25 cellular contexts compared by ENCODE assay signal in genomic region chr15:81280696-81281095, GRCh38. TPM values are rescaled to one million over a fixed set of nuclear protein-coding genes. Genes with fewer than 3 reads are reported as not detected.
DNase-seq lines count a peak whose midpoint lies in the region; ATAC-seq and TF ChIP-seq lines count a peak whose summit lies in the region.
"Had no signal": no experiment of that assay in that cellular context is flagged by ENCODE, and none has a peak within 500 bp of the region (broad histone marks: within the 10 kb centered on the region; RNA-seq: fewer than 3 reads in every experiment).

No MANE protein-coding gene starts in this region.

- peaks cover 4 to 5% of the 10 kb centered on the region in 2 experiments for H3K9me3 ChIP-seq in CD4-positive, CD25-positive, alpha-beta regulatory T cell (ENCODE audit: control insufficient read depth in 2 of 2, low read length in 2 of 2)
- H3K9me3 ChIP-seq in HEK293 (ENCODE audit: control insufficient read depth, insufficient read depth, low read depth, low read length) = no peaks in the 10 kb centered on the region; the same call in 1 of the 2 replicates
- H3K9me3 ChIP-seq in naive thymus-derived CD4-positive, alpha-beta T cell (ENCODE audit: control insufficient read depth in 2 of 3, low read length in 3 of 3) = no peaks in the 10 kb centered on the region
- H3K9me3 ChIP-seq: lower lobe of right lung, testis had no signal

- H3K4me3 Mint-ChIP-seq in CD4-positive, CD25-positive, alpha-beta regulatory T cell = no peak overlapping the region
- peak overlapping the region in 8 of 10 donors; percentile 31 to 68 (median 52) for H3K4me3 Mint-ChIP-seq in naive thymus-derived CD4-positive, alpha-beta T cell
- H3K4me3 Mint-ChIP-seq: activated CD4-positive, alpha-beta T cell treated with anti-CD3 and anti-CD28 coated beads, Interleukin-2, amount 10 ng/mL, durations not matched to agents 7 days and 5 days; stimulated activated naive B cell treated with anti-CD40 and anti-IgM and Interleukin-4, amounts not matched to agents 10 μg/mL and 1 μg/mL and 100 μg/mL, for 72 hours; T-helper 2 cell treated with Interferon-gamma antibody and Interleukin-4, amounts not matched to agents 5 μg/mL and 100 μg/mL, for 36 hours had no signal

- ATAC-seq in CD4-positive, CD25-positive, alpha-beta regulatory T cell (ENCODE audit: low read depth in 2 of 2) = no peak
- no peak for ATAC-seq in naive thymus-derived CD4-positive, alpha-beta T cell
- no peak for ATAC-seq in HG02610 (IDR thresholded peaks at IDR 0.05; ENCODE audit: unreplicated experiment)
- ATAC-seq: foreskin keratinocyte; lower lobe of right lung; SK-N-SH treated with all-trans-retinoic acid at 6 μM for 48 hours; stimulated activated naive B cell treated with anti-CD40 and anti-IgM and Interleukin-4, amounts not matched to agents 10 μg/mL and 1 μg/mL and 100 μg/mL, for 72 hours had no signal

- peaks cover 24% of the 10 kb centered on the region for H3K4me1 ChIP-seq in CD4-positive, CD25-positive, alpha-beta regulatory T cell (ENCODE audit: control insufficient read depth, insufficient read depth, low read length, poor library complexity, severe bottlenecking)
- H3K4me1 ChIP-seq in HEK293 (ENCODE audit: control insufficient read depth, insufficient read depth, low read length) = 0 out of 2 replicates have a peak, but pooled peaks cover 2% of the 10 kb centered on the region
- H3K4me1 ChIP-seq in naive thymus-derived CD4-positive, alpha-beta T cell (ENCODE audit: control insufficient read depth in 2 of 2, insufficient read depth in 2 of 2, low read length in 2 of 2) = peaks cover 13 to 63% of the 10 kb centered on the region in 2 donors
- H3K4me1 ChIP-seq: foreskin keratinocyte had no signal

- in situ Hi-C loops in KBM-7 (cut with MboI; ENCODE audit: low pct_unique_long_range_greater_than_20kb, low sequenced_read_pairs) = loop anchor here (10.0 kb wide), 1 partner anchor 114 kb away; no protein-coding TSS in a partner anchor

- no peak for DNase-seq in CD4-positive, CD25-positive, alpha-beta regulatory T cell
- DNase-seq in cerebellum (ENCODE audit: low spot score) (peak; percentile 43), KBM-7 (no peak), SK-N-DZ (ENCODE audit: low spot score) (no peak)
- no peak for DNase-seq in naive thymus-derived CD4-positive, alpha-beta T cell
- DNase-seq: activated CD4-positive, alpha-beta T cell treated with anti-CD3 and anti-CD28 coated beads, Interleukin-2, amount 10 ng/mL, durations not matched to agents 7 days and 5 days; activated CD8-positive, alpha-beta memory T cell treated with anti-CD3 and anti-CD28 coated beads, Interleukin-2, amount 50 U/mL, for 4 hours; activated naive CD4-positive, alpha-beta T cell treated with Interleukin-2 at 50 U/mL for 16 hours; AML-193; foreskin keratinocyte; GOT3; hypothalamus; lower lobe of right lung; NCI-H1436; NCI-H510A treated with DMSO at 0.1 percent for 48 hours; stimulated activated CD4-positive, alpha-beta T cell treated with anti-CD3 and anti-CD28 coated beads, Interleukin-1b, Interleukin-23, amount 100 ng/mL, for 48 hours; stimulated activated naive B cell treated with anti-CD40 and anti-IgM and Interleukin-4, amounts not matched to agents 10 μg/mL and 1 μg/mL and 100 μg/mL, for 72 hours; testis; WERI-Rb-1 had no signal

- CTCF ChIA-PET in HEK293 (lab: Yijun Ruan, JAX) = interaction anchor here (0.5 to 4.3 kb wide), 5 partner anchors 14 to 130 kb away, joined by 3 to 44 read pairs (median 4); no protein-coding TSS in a partner anchor
- CTCF ChIA-PET in naive thymus-derived CD4-positive, alpha-beta T cell (lab: Charles Lee) = interaction anchor here (1.0 to 3.0 kb wide), 9 partner anchors 9 to 917 kb away, joined by 3 to 18 read pairs (median 3); no protein-coding TSS in a partner anchor

- no peaks in the 10 kb centered on the region for H3K36me3 Mint-ChIP-seq in CD4-positive, CD25-positive, alpha-beta regulatory T cell
- H3K36me3 Mint-ChIP-seq in naive thymus-derived CD4-positive, alpha-beta T cell = peaks cover 9 to 21% (median 11%) of the 10 kb centered on the region in 5 donors

- H3K9me3 Mint-ChIP-seq in CD4-positive, CD25-positive, alpha-beta regulatory T cell = peaks cover 0 to 9% (median 6%) of the 10 kb centered on the region in 7 donors
- peaks cover 3 to 23% (median 9%) of the 10 kb centered on the region in 11 donors for H3K9me3 Mint-ChIP-seq in naive thymus-derived CD4-positive, alpha-beta T cell

- no peaks in the 10 kb centered on the region for H3K36me3 ChIP-seq in CD4-positive, CD25-positive, alpha-beta regulatory T cell (ENCODE audit: control insufficient read depth, insufficient read depth, low read length)
- no peaks in the 10 kb centered on the region for H3K36me3 ChIP-seq in HEK293 (ENCODE audit: control insufficient read depth in 2 of 2, insufficient read depth in 1 of 2, low read length in 2 of 2)
- H3K36me3 ChIP-seq in naive thymus-derived CD4-positive, alpha-beta T cell (ENCODE audit: control insufficient read depth in 2 of 3, insufficient read depth in 3 of 3, low read length in 3 of 3) = no peaks in the 10 kb centered on the region
- H3K36me3 ChIP-seq: cardiac muscle cell, WERI-Rb-1 had no signal

- TF ChIP-seq CTCF in HEK293 (tag by site-specific recombination; IDR thresholded peaks at IDR 0.05) = no peak

- H3K27me3 Mint-ChIP-seq in CD4-positive, CD25-positive, alpha-beta regulatory T cell = no peaks in the 10 kb centered on the region
- H3K27me3 Mint-ChIP-seq in naive thymus-derived CD4-positive, alpha-beta T cell = no peaks in the 10 kb centered on the region
- H3K27me3 Mint-ChIP-seq: activated CD4-positive, alpha-beta T cell treated with anti-CD3 and anti-CD28 coated beads, Interleukin-2, amount 10 ng/mL, durations not matched to agents 7 days and 5 days; stimulated activated naive B cell treated with anti-CD40 and anti-IgM and Interleukin-4, amounts not matched to agents 10 μg/mL and 1 μg/mL and 100 μg/mL, for 72 hours had no signal

- H3K4me1 Mint-ChIP-seq in CD4-positive, CD25-positive, alpha-beta regulatory T cell = peaks cover 18 to 72% (median 29%) of the 10 kb centered on the region in 4 donors
- peaks cover 24 to 97% (median 87%) of the 10 kb centered on the region in 7 donors for H3K4me1 Mint-ChIP-seq in naive thymus-derived CD4-positive, alpha-beta T cell

- no peak overlapping the region for H3K27ac ChIP-seq in CD4-positive, CD25-positive, alpha-beta regulatory T cell (ENCODE audit: insufficient read depth, low read length, poor library complexity, severe bottlenecking)
- no peak overlapping the region for H3K27ac ChIP-seq in HEK293 (ENCODE audit: extremely low read depth, low read depth, low read length)
- H3K27ac ChIP-seq in naive thymus-derived CD4-positive, alpha-beta T cell (ENCODE audit: low read depth, low read length) = peak overlapping the region; percentile 32
- H3K27ac ChIP-seq: cardiac muscle cell, foreskin keratinocyte, HL-60, testis, WERI-Rb-1 had no signal

- POLR2A ChIA-PET in HEK293 (lab: Yijun Ruan, JAX) = interaction anchor here (0.9 kb wide), 1 partner anchor 43 kb away, joined by 3 read pairs; the partner anchor contains the start of gene STARD5
- POLR2A ChIA-PET in naive thymus-derived CD4-positive, alpha-beta T cell (lab: Charles Lee) = interaction anchor here (1.1 to 17.1 kb wide), 4 partner anchors 14 to 43 kb away, joined by 3 to 642 read pairs (median 4); partner anchors contain the start of gene STARD5

- H3K4me3 ChIP-seq in CD4-positive, CD25-positive, alpha-beta regulatory T cell (ENCODE audit: low read depth, low read length) = no peak overlapping the region
- H3K4me3 ChIP-seq in HEK293 (ENCODE audit: low read depth, low read length) = no peak overlapping the region
- H3K4me3 ChIP-seq in naive thymus-derived CD4-positive, alpha-beta T cell (ENCODE audit: low read length) = no peak overlapping the region
- H3K4me3 ChIP-seq: cardiac muscle cell, lower lobe of right lung, testis had no signal

- no peaks in the 10 kb centered on the region for H3K27me3 ChIP-seq in CD4-positive, CD25-positive, alpha-beta regulatory T cell (ENCODE audit: control insufficient read depth, insufficient read depth, low read length)
- H3K27me3 ChIP-seq in naive thymus-derived CD4-positive, alpha-beta T cell (ENCODE audit: control insufficient read depth in 2 of 2, insufficient read depth in 2 of 2, low read length in 2 of 2) = no peaks in the 10 kb centered on the region
- H3K27me3 ChIP-seq: cardiac muscle cell, foreskin keratinocyte, testis had no signal

- intact Hi-C loops in naive thymus-derived CD4-positive, alpha-beta T cell (cut with micrococcal nuclease) = no loop called here

- H3K27ac Mint-ChIP-seq in CD4-positive, CD25-positive, alpha-beta regulatory T cell = peak overlapping the region; percentile 50 to 73 (median 64)
- H3K27ac Mint-ChIP-seq in naive thymus-derived CD4-positive, alpha-beta T cell = peak overlapping the region in 8 of 9 donors; percentile 40 to 96 (median 90)
- H3K27ac Mint-ChIP-seq: T-helper 2 cell treated with Interferon-gamma antibody and Interleukin-4, amounts not matched to agents 5 μg/mL and 100 μg/mL, for 36 hours had no signal

TF ChIP-seq in HEK293, 187 proteins besides CTCF, POLR2A, EP300 and RAD21:
- no peak for TF ChIP-seq MEIS1 (CRISPR knock-in tag; IDR thresholded peaks at IDR 0.05; ENCODE audit: borderline replicate concordance)
- no peak for TF ChIP-seq ZBTB44 (tag by site-specific recombination; IDR thresholded peaks at IDR 0.05)
- TF ChIP-seq SCRT2 (tag by site-specific recombination; IDR thresholded peaks at IDR 0.05) = peak; percentile 41
- no peak for TF ChIP-seq HOXC10 (CRISPR knock-in tag; IDR thresholded peaks at IDR 0.05)

RNA-seq across cellular contexts. Expression of gene STARD5, which starts 43.2 kb away (rescaled TPM):
- 6.6 TPM for total RNA-seq in CD4-positive, CD25-positive, alpha-beta regulatory T cell
- 1 to 10 TPM; 4.0 to 5.0 (median 4.1) TPM for polyA plus RNA-seq in CD4-positive, CD25-positive, alpha-beta regulatory T cell
- 7.8 TPM for total RNA-seq in cerebellum
- 10 to 100 TPM in 3 of 5 experiments, 1 to 10 TPM in 2; 5.0 to 11.7 (median 10.1) TPM for total RNA-seq in naive thymus-derived CD4-positive, alpha-beta T cell
- polyA plus RNA-seq in naive thymus-derived CD4-positive, alpha-beta T cell = 10 to 100 TPM in 1 of 2 donors, 1 to 10 TPM in 1; 5.2 to 13.5 TPM
- 0.50 and 1.0 TPM in 2 replicates for polyA plus RNA-seq in SK-N-DZ (2014; cell fraction: cytosol; rRNA removed)
- 1.0 and 1.8 TPM in 2 replicates for polyA plus RNA-seq in SK-N-DZ (2014; cell fraction: nucleus; rRNA removed)

Comparison
In these comparisons a context has a peak if more than half of its experiments do, and no peak if none do; other contexts are left out.
1. H3K4me3 Mint-ChIP-seq: peak in naive thymus-derived CD4-positive, alpha-beta T cell (8 of 10); none in CD4-positive, CD25-positive, alpha-beta regulatory T cell (0 of 4).